In the genomic region with DNA sequence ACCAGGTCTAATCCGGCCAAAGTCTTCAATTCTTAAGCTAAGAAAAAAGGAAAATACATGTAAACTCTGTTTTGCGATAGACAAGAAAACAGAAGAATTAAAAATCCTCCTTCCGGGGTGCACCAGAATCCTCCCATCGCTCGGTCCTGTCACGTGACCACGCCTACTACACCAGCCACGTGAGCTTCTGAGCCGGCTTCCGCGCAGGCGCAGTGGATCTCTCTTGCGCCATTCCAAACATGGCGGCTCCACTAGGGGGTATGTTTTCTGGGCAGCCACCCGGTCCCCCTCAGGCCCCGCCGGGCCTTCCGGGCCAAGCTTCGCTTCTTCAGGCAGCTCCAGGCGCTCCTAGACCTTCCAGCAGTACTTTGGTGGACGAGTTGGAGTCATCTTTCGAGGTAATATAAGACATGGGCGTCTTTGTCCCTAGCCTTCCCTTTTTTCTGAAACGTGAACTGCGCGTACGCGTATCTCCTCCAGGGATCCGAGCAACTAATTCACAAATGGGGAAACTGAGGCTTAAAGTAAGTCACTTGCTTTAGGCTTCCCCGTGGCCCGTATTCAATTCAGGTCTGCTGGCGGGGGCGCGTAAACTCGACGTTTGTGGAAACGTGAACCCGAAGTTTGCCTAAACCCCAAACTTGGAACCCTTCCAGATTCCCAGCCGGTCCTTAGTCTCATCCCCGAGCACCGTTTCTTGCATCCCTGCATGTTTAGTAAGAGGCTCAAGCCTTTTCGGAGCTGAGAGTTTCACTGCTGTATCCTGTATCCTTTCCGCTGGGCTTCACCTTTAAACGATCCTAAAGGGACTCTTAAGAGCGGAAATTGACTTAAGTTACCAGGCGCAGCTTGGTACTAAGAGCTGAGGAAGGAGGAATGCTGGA, we compare ENCODE assay signal across 8 cellular contexts. TPM values are rescaled to one million over a fixed set of nuclear protein-coding genes. Genes with fewer than 3 reads are reported as not detected.
DNase-seq lines count a peak whose midpoint lies in the region; ATAC-seq, FAIRE-seq and TF ChIP-seq lines count a peak whose summit lies in the region.

A gene with protein sequence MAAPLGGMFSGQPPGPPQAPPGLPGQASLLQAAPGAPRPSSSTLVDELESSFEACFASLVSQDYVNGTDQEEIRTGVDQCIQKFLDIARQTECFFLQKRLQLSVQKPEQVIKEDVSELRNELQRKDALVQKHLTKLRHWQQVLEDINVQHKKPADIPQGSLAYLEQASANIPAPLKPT (plus strand): TSS at position 226 of the 884 bp plus-strand sequence. CDS start 14 bp downstream, at position 240.

- no peak for FAIRE-seq in bronchial epithelial cell (lab: Jason Lieb, UNC)

- peak; percentile 67 for DNase-seq in AG04449 (ENCODE audit: low read depth, low spot score)
- peak; percentile 89 for DNase-seq in NCI-H2227 treated with DMSO at 0.1 percent for 48 hours (lab: John Stamatoyannopoulos, UW)
- peak; percentile 83 for DNase-seq in bronchial epithelial cell (ENCODE audit: low read depth)
- DNase-seq in immature natural killer cell, result peak; percentile 94 to 95 (median 95)
- peak; percentile 87 for DNase-seq in smooth muscle cell of the brain vasculature (ENCODE audit: low read depth, low spot score)

- peaks cover 11 to 13% (median 12%) of the 10 kb centered on the region in 3 donors for H3K27me3 Mint-ChIP-seq in immature natural killer cell (ENCODE audit: low read depth in 3 of 3)

- H3K36me3 Mint-ChIP-seq in immature natural killer cell, result peaks cover 4 to 9% (median 8%) of the 10 kb centered on the region in 3 donors

- ATAC-seq in GM18870 (IDR thresholded peaks at IDR 0.05; ENCODE audit: unreplicated experiment), result peak; percentile 91
- ATAC-seq in HG03135 (IDR thresholded peaks at IDR 0.05; ENCODE audit: unreplicated experiment), result peak; percentile 89

- H3K27me3 ChIP-seq in bronchial epithelial cell (ENCODE audit: control insufficient read depth, insufficient read depth, low read length), result no peaks in the 10 kb centered on the region

- POLR2A ChIA-PET in AG04449 (lab: Yijun Ruan, JAX), result interaction anchor here (0.5 to 1.7 kb wide), 5 partner anchors 9 to 193 kb away, joined by 3 to 6 read pairs (median 3); no protein-coding TSS in a partner anchor

- peaks cover 1% of the 10 kb centered on the region for H3K36me3 ChIP-seq in bronchial epithelial cell (ENCODE audit: control insufficient read depth, insufficient read depth, low read length)

- CTCF ChIA-PET in AG04449 (lab: Yijun Ruan, JAX), result interaction anchor here (0.7 to 4.7 kb wide), 5 partner anchors 15 to 194 kb away, joined by 3 to 23 read pairs (median 10); no protein-coding TSS in a partner anchor

- H3K9me3 Mint-ChIP-seq in immature natural killer cell, result no peaks in the 10 kb centered on the region

- H3K4me3 Mint-ChIP-seq in immature natural killer cell, result peak within 1 kb of the TSS; percentile 98 to 100 (median 99)

- TF ChIP-seq CTCF in AG04449 (IDR thresholded peaks at IDR 0.05; ENCODE audit: insufficient read depth, low read length, missing control alignments) (no peak), WI38 (IDR thresholded peaks at IDR 0.05; ENCODE audit: low read depth, low read length) (no peak), bronchial epithelial cell (IDR thresholded peaks at IDR 0.05; ENCODE audit: insufficient read depth, low read length, severe bottlenecking) (no peak)

- H3K4me1 Mint-ChIP-seq in immature natural killer cell, result peaks cover 47 to 51% of the 10 kb centered on the region in 2 donors

- peak within 1 kb of the TSS; percentile 95 to 99 (median 98) for H3K27ac Mint-ChIP-seq in immature natural killer cell

- H3K4me3 ChIP-seq in AG04449 (ENCODE audit: low read depth, low read length) (peak within 1 kb of the TSS; percentile 85), WI38 (ENCODE audit: low read depth, low read length) (peak within 1 kb of the TSS; percentile 99), bronchial epithelial cell (ENCODE audit: low read depth, low read length) (peak within 1 kb of the TSS; percentile 88)

RNA-seq across cellular contexts. Expression of the gene that starts here (rescaled TPM):
- 9.1 and 12.4 TPM in 2 replicates for total RNA-seq in bronchial epithelial cell
- polyA plus RNA-seq in immature natural killer cell, result 10 to 100 TPM; 33.4 to 45.3 (median 40.1) TPM

Comparison
In these comparisons a context has a peak if more than half of its experiments do, and no peak if none do; other contexts are left out.
1. Peak in every context shown above with its lines: DNase-seq, ATAC-seq and H3K4me3 ChIP-seq.